In genomic region chr1:62003777-62004176, GRCh38 we compare ENCODE assay signal across 8 cellular contexts.
"Had no signal": no experiment of that assay in that cellular context is flagged by ENCODE, and none has a peak within 500 bp of the region (broad histone marks: within the 10 kb centered on the region; RNA-seq: fewer than 3 reads in every experiment).

No MANE protein-coding gene starts in this region.

- DNase-seq: GOT3, HCEC 1CT, KBM-7 had no signal

- H3K4me3 Mint-ChIP-seq: IgD-negative memory B cell had no signal

- H3K9ac ChIP-seq: KMS-11 had no signal

- FAIRE-seq: H54, HepG2 had no signal

- H3K27me3 Mint-ChIP-seq: IgD-negative memory B cell had no signal

- ATAC-seq: HepG2 had no signal

- H3K27ac ChIP-seq: HL-60, KMS-11 had no signal

- H3K4me1 Mint-ChIP-seq: IgD-negative memory B cell had no signal

- H3K27ac Mint-ChIP-seq: IgD-negative memory B cell had no signal

- H3K9me3 Mint-ChIP-seq: IgD-negative memory B cell had no signal

- H3K4me2 ChIP-seq: KMS-11 had no signal
